In the genomic region with DNA sequence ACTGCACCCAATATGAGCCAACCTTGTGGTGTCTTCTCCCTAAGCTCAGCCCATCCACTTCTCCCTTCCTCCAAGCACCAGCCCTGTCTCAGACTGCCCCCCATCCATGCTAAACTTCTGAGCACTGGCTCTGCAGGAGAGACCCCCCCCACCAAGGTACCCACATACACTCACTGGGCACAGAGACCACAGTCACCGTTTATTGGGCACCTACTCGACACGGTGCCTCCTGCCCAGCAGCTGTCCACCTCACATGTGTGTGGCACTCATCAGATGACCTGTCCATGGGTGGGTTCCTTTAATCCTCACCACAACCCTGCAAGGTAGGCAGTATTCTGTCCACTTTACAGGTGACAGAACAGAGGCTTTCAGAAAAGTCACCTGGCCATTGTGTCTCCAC, we compare ENCODE assay signal across 14 cellular contexts. TPM values are rescaled to one million over a fixed set of nuclear protein-coding genes. Genes with fewer than 3 reads are reported as not detected.
DNase-seq lines count a peak whose midpoint lies in the region; ATAC-seq, FAIRE-seq and TF ChIP-seq lines count a peak whose summit lies in the region.
"Had no signal": no experiment of that assay in that cellular context is flagged by ENCODE, and none has a peak within 500 bp of the region (broad histone marks: within the 10 kb centered on the region; RNA-seq: fewer than 3 reads in every experiment).

No MANE protein-coding gene starts in this region.

- no peaks in the 10 kb centered on the region for H3K36me3 ChIP-seq in BLaER1
- H3K36me3 ChIP-seq in H1 (ENCODE audit: control insufficient read depth in 2 of 4, insufficient read depth in 4 of 4, low read length in 3 of 4): no peaks in the 10 kb centered on the region

- no peak overlapping the region for H3K4me3 ChIP-seq in BLaER1
- H3K4me3 ChIP-seq in H1 (ENCODE audit: extremely low read depth in 1 of 4, insufficient read depth in 2 of 4, low read depth in 3 of 4, low read length in 4 of 4): no peak overlapping the region
- H3K4me3 ChIP-seq: GM23248 had no signal

- no peak overlapping the region for H3K4ac ChIP-seq in H1 (replicated peaks; ENCODE audit: insufficient read length, low read depth, low read length)

- 92% methylated on average over 3 of the region's 3 CpGs; no CpG with 5 or more reads in 1 of the 2 experiments for WGBS in H1 (ENCODE audit: extremely low coverage in 1 of 2, insufficient coverage in 1 of 2, insufficient read length in 1 of 2, insufficient replicate concordance in 2 of 2, low coverage in 1 of 2, low lambda C conversion rate in 2 of 2, missing lambda C conversion rate in 1 of 2), 2 experiments

- H3K23me2 ChIP-seq in H1 (ENCODE audit: low read depth, low read length): peaks cover 6% of the 10 kb centered on the region; the same call in 1 of the 2 replicates

- no peak overlapping the region for H3K14ac ChIP-seq in H1 (ENCODE audit: insufficient read length)

- no peak overlapping the region for H4K5ac ChIP-seq in H1 (ENCODE audit: insufficient read length, low read depth, low read length)

- H2BK12ac ChIP-seq in H1 (ENCODE audit: low read depth, low read length): no peak overlapping the region

- H2BK20ac ChIP-seq in H1 (ENCODE audit: low read length): no peak overlapping the region

- H3K4me2 ChIP-seq in BLaER1 (peak overlapping the region; percentile 49), H1 (ENCODE audit: insufficient read depth in 1 of 2, low read depth in 2 of 2, low read length in 2 of 2) (no peak overlapping the region)

- no peak overlapping the region for H4K8ac ChIP-seq in H1 (ENCODE audit: extremely low read depth, insufficient read depth, low read length)

- H3K4me1 ChIP-seq in BLaER1: peaks cover 53% of the 10 kb centered on the region
- H3K4me1 ChIP-seq in H1 (replicated peaks in 1 of 4; ENCODE audit: control insufficient read depth in 3 of 4, insufficient read depth in 4 of 4, low read length in 3 of 4): peaks cover 0 to 8% (median 3%) of the 10 kb centered on the region in 4 experiments; a peak in 5 of 7 replicates

- no peaks in the 10 kb centered on the region for H3K79me2 ChIP-seq in H1 (ENCODE audit: control insufficient read depth in 1 of 2, insufficient read depth in 2 of 2, low read length in 2 of 2)

- H4K20me1 ChIP-seq in BLaER1 (no peaks in the 10 kb centered on the region), H1 (replicated peaks in 1 of 2; ENCODE audit: control insufficient read depth in 1 of 2, insufficient read depth in 2 of 2, low read length in 2 of 2) (no peaks in the 10 kb centered on the region)

- H3K9me3 ChIP-seq in BLaER1 (no peaks in the 10 kb centered on the region), H1 (ENCODE audit: insufficient read depth in 2 of 2, low read depth in 1 of 2, low read length in 1 of 2) (no peaks in the 10 kb centered on the region)

- H3K9ac ChIP-seq in BLaER1 (no peak overlapping the region), H1 (replicated peaks in 1 of 4; ENCODE audit: extremely low read depth in 1 of 4, low read depth in 3 of 4, low read length in 3 of 4) (no peak overlapping the region)
- H3K9ac ChIP-seq: GM23248 had no signal

- CTCF ChIA-PET in H1 (lab: Charles Lee; ENCODE audit: partially characterized antibody): interaction anchor here (1.0 to 5.6 kb wide), 4 partner anchors 21 to 219 kb away, joined by 3 to 20 read pairs (median 4); no protein-coding TSS in a partner anchor

- no peak for FAIRE-seq in H1 (lab: Jason Lieb, UNC)

- TF ChIP-seq RAD21 in H1 (IDR thresholded peaks at IDR 0.05 in 1 of 2, conservative IDR thresholded peaks at IDR 0.05 in 1 of 2; ENCODE audit: low read depth in 2 of 2, low read length in 2 of 2): no peak

- no peak overlapping the region for H3K18ac ChIP-seq in H1 (ENCODE audit: extremely low read depth, low read length)

- H2AK5ac ChIP-seq in H1 (ENCODE audit: low read depth, low read length): 0 out of 2 replicates have a peak overlapping the region, but pooled peaks have one; percentile 55

- POLR2A ChIA-PET in H1 (lab: Charles Lee; ENCODE audit: partially characterized antibody): interaction anchor here (0.6 kb wide), 1 partner anchor 59 kb away, joined by 3 read pairs; no protein-coding TSS in a partner anchor

- H2BK120ac ChIP-seq in H1 (replicated peaks; ENCODE audit: low read depth, low read length): no peak overlapping the region

- no peaks in the 10 kb centered on the region for H3K79me1 ChIP-seq in H1 (ENCODE audit: low read depth, low read length)

- H3K56ac ChIP-seq in H1 (replicated peaks; ENCODE audit: insufficient read length, low read depth, low read length): no peak overlapping the region

- H2BK5ac ChIP-seq in H1 (ENCODE audit: low read depth, low read length): no peak overlapping the region

- H4K91ac ChIP-seq in H1 (replicated peaks; ENCODE audit: insufficient read length, low read length): no peak overlapping the region

- no peak for ATAC-seq in GM21825 (IDR thresholded peaks at IDR 0.05; ENCODE audit: unreplicated experiment)

- H3K27me3 ChIP-seq in BLaER1 (no peaks in the 10 kb centered on the region), H1 (replicated peaks in 1 of 4; ENCODE audit: control insufficient read depth in 3 of 4, extremely low read depth in 1 of 4, insufficient read depth in 3 of 4, low read length in 3 of 4) (peaks cover 0 to 2% (median 0%) of the 10 kb centered on the region in 4 experiments; a peak in 3 of 7 replicates)

- no peak for TF ChIP-seq CTCF in H1 (IDR thresholded peaks at IDR 0.05; ENCODE audit: control extremely low read depth in 1 of 3, insufficient read depth in 1 of 3, low read depth in 1 of 3, low read length in 3 of 3)

- no peak for TF ChIP-seq POLR2A in H1 (IDR thresholded peaks at IDR 0.05; ENCODE audit: control extremely low read depth in 1 of 2, low read depth in 2 of 2, low read length in 2 of 2)

- no peak overlapping the region for H2BK15ac ChIP-seq in H1 (ENCODE audit: low read length)

- peak; percentile 13 for DNase-seq in activated CD4-positive, CD25-positive, alpha-beta regulatory T cell treated with anti-CD3 and anti-CD28 coated beads, Interleukin-2, amount 50 U/mL, for 72 hours
- no peak for DNase-seq in activated CD4-positive, CD25-positive, alpha-beta regulatory T cell (lab: John Stamatoyannopoulos, UW)
- DNase-seq in H1 (ENCODE audit: low read depth in 1 of 2, low spot score in 2 of 2) (no peak), mesenteric fat pad (ENCODE audit: low spot score) (peak; percentile 64), nucleus accumbens (lab: John Stamatoyannopoulos, UW) (no peak), NAMALWA (ENCODE audit: low spot score) (no peak)
- DNase-seq: CD4-positive, CD25-positive, alpha-beta regulatory T cell; DMS53; GF-D8; GM23248; H9 had no signal

- H3K23ac ChIP-seq in H1 (ENCODE audit: insufficient read length): no peak overlapping the region

- H3K27ac ChIP-seq in BLaER1 (no peak overlapping the region), H1 (ENCODE audit: low read depth, low read length) (no peak overlapping the region)
- H3K27ac ChIP-seq: 22Rv1, GM23248 had no signal

- H2AFZ ChIP-seq in H1 (ENCODE audit: low read length): no peak overlapping the region
- H2AFZ ChIP-seq: GM23248 had no signal

- TF ChIP-seq EP300 in H1 (IDR thresholded peaks at IDR 0.05; ENCODE audit: borderline replicate concordance in 1 of 2, low read depth in 2 of 2, low read length in 2 of 2): no peak

TF ChIP-seq in H1, 55 proteins besides CTCF, POLR2A, EP300 and RAD21:
- no peak for TF ChIP-seq SAP30 (IDR thresholded peaks at IDR 0.05; ENCODE audit: insufficient read depth, insufficient replicate concordance, low read length)
- TF ChIP-seq SUZ12 (IDR thresholded peaks at IDR 0.05; ENCODE audit: low read length): no peak
- no peak for TF ChIP-seq SRF (IDR thresholded peaks at IDR 0.05; ENCODE audit: low read depth, low read length)
- TF ChIP-seq, protein P1, sequence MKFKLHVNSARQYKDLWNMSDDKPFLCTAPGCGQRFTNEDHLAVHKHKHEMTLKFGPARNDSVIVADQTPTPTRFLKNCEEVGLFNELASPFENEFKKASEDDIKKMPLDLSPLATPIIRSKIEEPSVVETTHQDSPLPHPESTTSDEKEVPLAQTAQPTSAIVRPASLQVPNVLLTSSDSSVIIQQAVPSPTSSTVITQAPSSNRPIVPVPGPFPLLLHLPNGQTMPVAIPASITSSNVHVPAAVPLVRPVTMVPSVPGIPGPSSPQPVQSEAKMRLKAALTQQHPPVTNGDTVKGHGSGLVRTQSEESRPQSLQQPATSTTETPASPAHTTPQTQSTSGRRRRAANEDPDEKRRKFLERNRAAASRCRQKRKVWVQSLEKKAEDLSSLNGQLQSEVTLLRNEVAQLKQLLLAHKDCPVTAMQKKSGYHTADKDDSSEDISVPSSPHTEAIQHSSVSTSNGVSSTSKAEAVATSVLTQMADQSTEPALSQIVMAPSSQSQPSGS (IDR thresholded peaks at IDR 0.05; ENCODE audit: low read length): no peak
- no peak for TF ChIP-seq TEAD4 (IDR thresholded peaks at IDR 0.05; ENCODE audit: low read depth, low read length)
- no peak for TF ChIP-seq SIN3A (conservative IDR thresholded peaks at IDR 0.05 in 1 of 2, IDR thresholded peaks at IDR 0.05 in 1 of 2; ENCODE audit: low read depth in 1 of 2, low read length in 2 of 2)

RNA-seq across cellular contexts. Expression of a gene that starts 22.3 kb away (rescaled TPM):
- 16.8 and 18.7 TPM in 2 replicates for total RNA-seq in H1 (2021; fragmentation: NEBNext Ultra II Directional; extraction: Animal tissue kit (Norgen Biotek cat#: 25700))
- 5.5 and 8.1 TPM in 2 replicates for polyA plus RNA-seq in H1 (2011; rRNA removed)
- 7.7 TPM for polyA plus RNA-seq in H1 (2011; cell fraction: cytosol; rRNA removed)
- 9.5 TPM for polyA plus RNA-seq in H1 (2011; cell fraction: nucleus; rRNA removed)
- polyA plus RNA-seq in H1 (2012, experiment 1 of 2): 9.6 to 12.3 TPM (median 11.6 TPM) in 4 replicates
- polyA plus RNA-seq in H1 (2012, experiment 2 of 2): 1.5 TPM
- polyA plus RNA-seq in H1 (2013, experiment 1 of 2): 7.8 TPM
- 7.7 TPM for polyA plus RNA-seq in H1 (2013, experiment 2 of 2)
- 28.0 and 29.8 TPM in 2 replicates for polyA minus RNA-seq in H1 (2011; rRNA and poly(A)+ RNA removed)
- polyA minus RNA-seq in H1 (2011; cell fraction: cytosol; rRNA and poly(A)+ RNA removed): 15.9 TPM
- 24.0 TPM for polyA minus RNA-seq in H1 (2011; cell fraction: nucleus; rRNA and poly(A)+ RNA removed)
- total RNA-seq in mesenteric fat pad: 8.9 TPM

Comparison
In these comparisons a context has a peak if more than half of its experiments do, and no peak if none do; other contexts are left out.
1. DNase-seq: peak in activated CD4-positive, CD25-positive, alpha-beta regulatory T cell treated with anti-CD3 and anti-CD28 coated beads, Interleukin-2, amount 50 U/mL, for 72 hours (single experiment) and mesenteric fat pad (single experiment); none in activated CD4-positive, CD25-positive, alpha-beta regulatory T cell (0 of 4), H1 (0 of 2), nucleus accumbens (0 of 56) and NAMALWA (single experiment).